ENCODE assay signal across 1 cellular context in the genomic region with DNA sequence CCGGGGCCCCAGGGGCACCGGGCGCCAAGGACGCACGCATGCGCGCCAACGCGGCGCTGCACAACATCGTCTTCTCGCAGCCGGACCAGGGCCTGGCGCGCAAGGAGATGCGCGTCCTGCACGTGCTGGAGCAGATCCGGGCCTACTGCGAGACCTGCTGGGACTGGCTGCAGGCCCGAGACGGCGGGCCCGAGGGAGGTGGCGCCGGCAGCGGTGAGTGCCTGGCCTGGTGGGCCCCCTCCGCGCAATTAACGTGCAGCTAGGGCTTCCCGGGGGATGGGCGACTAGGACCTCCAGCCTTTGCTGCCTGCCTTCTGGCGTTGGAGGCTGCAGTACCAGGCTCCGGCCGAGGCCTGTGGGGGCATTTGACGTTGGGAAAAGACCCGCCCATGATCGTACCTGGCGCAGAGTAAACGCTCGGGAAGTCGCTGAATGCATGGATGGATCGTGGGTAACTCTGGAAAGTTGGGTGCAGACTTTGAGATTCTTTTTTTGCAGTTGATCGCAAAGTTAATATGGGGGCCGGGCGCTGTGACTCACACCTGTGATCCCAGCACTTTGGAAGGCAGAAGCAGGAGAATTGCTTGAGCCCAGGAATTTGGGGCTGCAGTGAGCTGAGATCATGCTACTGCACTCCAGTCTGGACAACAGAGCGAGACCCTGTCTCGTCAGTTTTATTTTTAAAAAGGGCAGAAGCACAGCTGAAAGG.
TF ChIP-seq lines count a peak whose summit lies in the region.

No MANE protein-coding gene starts in this region.

TF ChIP-seq in K562, 482 proteins besides CTCF, POLR2A, EP300 and RAD21:
- TF ChIP-seq NR2F6 (CRISPR knock-in tag; IDR thresholded peaks at IDR 0.05) (no peak), ZNF764 (CRISPR knock-in tag; IDR thresholded peaks at IDR 0.05; ENCODE audit: low read depth) (no peak), HNRNPL (IDR thresholded peaks at IDR 0.05; ENCODE audit: low read depth, low read length) (peak; percentile 69; the same call in 1 of the 2 replicates), PTTG1 (tag; IDR thresholded peaks at IDR 0.05; ENCODE audit: low read depth) (no peak), NR4A1 (CRISPR knock-in tag; IDR thresholded peaks at IDR 0.05) (no peak), NR4A1 (tag; IDR thresholded peaks at IDR 0.05) (no peak), HNRNPH1 (optimal IDR thresholded peaks at IDR 0.05; ENCODE audit: low read depth, low read length) (no peak), ZNF143 (CRISPR knock-in tag; IDR thresholded peaks at IDR 0.05) (no peak), REST (CRISPR knock-in tag; IDR thresholded peaks at IDR 0.05; ENCODE audit: low read depth) (0 out of 2 replicates have a peak, but pooled peaks have one; percentile 35), ZNF436 (CRISPR knock-in tag; IDR thresholded peaks at IDR 0.05) (no peak), JUND (IDR thresholded peaks at IDR 0.05; ENCODE audit: borderline replicate concordance, low read depth, low read length) (no peak), JUND (tag; IDR thresholded peaks at IDR 0.05; ENCODE audit: borderline replicate concordance, low read depth, low read length) (no peak), FIP1L1 (IDR thresholded peaks at IDR 0.05; ENCODE audit: low read depth, low read length, poor library complexity, severe bottlenecking) (peak; percentile 21), CCNT2 (IDR thresholded peaks at IDR 0.05; ENCODE audit: borderline replicate concordance, extremely low read depth, insufficient read length, low read depth, low read length) (peak; percentile 44), ZNF212 (CRISPR knock-in tag; IDR thresholded peaks at IDR 0.05) (no peak), ZBTB33 (CRISPR knock-in tag; IDR thresholded peaks at IDR 0.05) (peak; percentile 54; the same call in 1 of the 2 replicates), POLR2G (IDR thresholded peaks at IDR 0.05; ENCODE audit: low read depth, low read length) (peak; percentile 61), SUPT5H (IDR thresholded peaks at IDR 0.05) (0 out of 2 replicates have a peak, but pooled peaks have one; percentile 13), MAFK (IDR thresholded peaks at IDR 0.05; ENCODE audit: low read length) (no peak), JUNB (CRISPR knock-in tag; conservative IDR thresholded peaks at IDR 0.05) (no peak)
